14 cellular contexts compared by ENCODE assay signal in the genomic region with DNA sequence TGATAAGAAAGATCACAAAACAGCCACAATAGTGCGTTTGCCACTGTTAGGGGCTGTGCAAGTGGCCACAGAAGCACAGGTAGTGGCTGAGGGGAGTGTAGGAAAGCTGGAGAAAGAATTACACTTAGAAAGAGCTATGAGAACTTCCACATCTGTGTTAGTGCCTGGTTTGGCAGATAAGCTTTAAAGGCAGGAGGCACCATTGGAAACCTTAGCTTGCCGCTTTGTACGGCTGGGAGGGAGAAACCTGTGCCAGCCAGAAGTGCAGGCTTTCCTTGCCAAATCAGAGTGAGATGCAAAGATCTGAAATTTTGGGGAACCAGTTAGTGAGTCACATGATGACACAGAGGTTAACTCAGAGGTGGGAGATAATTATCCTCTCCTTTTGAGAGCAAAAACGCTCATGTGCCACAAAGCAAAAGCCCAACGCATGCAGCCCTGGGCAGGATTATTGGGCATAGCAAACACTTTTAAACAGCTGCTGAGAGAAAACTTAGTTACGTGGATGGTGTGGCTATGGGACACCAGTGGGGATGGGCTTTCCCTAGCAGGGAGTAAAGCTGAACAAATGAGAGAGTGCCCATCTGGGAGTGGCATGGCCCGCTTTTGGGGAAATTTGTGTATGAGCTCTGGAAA.
"Had no signal": no experiment of that assay in that cellular context is flagged by ENCODE, and none has a peak within 500 bp of the region (broad histone marks: within the 10 kb centered on the region; RNA-seq: fewer than 3 reads in every experiment).

No MANE protein-coding gene starts in this region.

- H3K27ac Mint-ChIP-seq: naive thymus-derived CD8-positive, alpha-beta T cell had no signal

- ATAC-seq: heart left ventricle; naive thymus-derived CD8-positive, alpha-beta T cell had no signal

- DNase-seq: colonic mucosa; dermis blood vessel endothelial cell; heart left ventricle; hypothalamus; kidney glomerular epithelial cell; naive thymus-derived CD8-positive, alpha-beta T cell; sigmoid colon; stimulated activated CD4-positive, alpha-beta T cell treated with anti-CD3 and anti-CD28 coated beads, Interleukin-2, amount 100 ng/mL, for 24 hours; stimulated activated CD4-positive, alpha-beta T cell treated with anti-CD3 and anti-CD28 coated beads, Interleukin-4, amount 100 ng/mL, for 4 hours; stimulated activated naive CD4-positive, alpha-beta T cell; tibial artery had no signal

- H3K27ac ChIP-seq: colonic mucosa, heart left ventricle, right atrium auricular region, sigmoid colon, skin epidermis, tibial artery had no signal

- H3K4me3 Mint-ChIP-seq: naive thymus-derived CD8-positive, alpha-beta T cell; neural crest cell had no signal

- H3K36me3 ChIP-seq: colonic mucosa, heart left ventricle, right atrium auricular region, sigmoid colon, tibial artery had no signal

- H3K27me3 ChIP-seq: colonic mucosa, heart left ventricle, right atrium auricular region, sigmoid colon, tibial artery had no signal

- H3K4me3 ChIP-seq: colonic mucosa, heart left ventricle, right atrium auricular region, sigmoid colon, skin epidermis, tibial artery had no signal

- H3K9me3 ChIP-seq: colonic mucosa, right atrium auricular region, sigmoid colon, tibial artery had no signal

- H3K36me3 Mint-ChIP-seq: naive thymus-derived CD8-positive, alpha-beta T cell had no signal

- H3K4me1 ChIP-seq: colonic mucosa, heart left ventricle, right atrium auricular region, sigmoid colon, tibial artery had no signal

- H3K4me1 Mint-ChIP-seq: neural crest cell had no signal
